In genomic region chr14:81220767-81221578, GRCh38 we compare ENCODE assay signal across 8 cellular contexts. TPM values are rescaled to one million over a fixed set of nuclear protein-coding genes. Genes with fewer than 3 reads are reported as not detected.
DNase-seq lines count a peak whose midpoint lies in the region; ATAC-seq and TF ChIP-seq lines count a peak whose summit lies in the region.

TSS of gene GTF2A1 (minus strand) at chr14:81220959. CDS start at chr14:81220518, 441 bp downstream.

- TF ChIP-seq POLR2A in ovary (IDR thresholded peaks at IDR 0.05): peak; percentile 93
- peak; percentile 98 for TF ChIP-seq POLR2A in thyroid gland (IDR thresholded peaks at IDR 0.05)

- DNase-seq in GM12864 (ENCODE audit: low read depth) (peak; percentile 88), NCI-H1417 (lab: John Stamatoyannopoulos, UW) (peak; percentile 99 to 100 (median 99)), SW 1271 (lab: John Stamatoyannopoulos, UW) (peak; percentile 95 to 98), Right ventricle myocardium inferior (ENCODE audit: missing footprints) (peak; percentile 98), ovary (peak; percentile 94 to 96 (median 96)), thyroid gland (peak; percentile 95)
- DNase-seq in activated naive CD8-positive, alpha-beta T cell treated with anti-CD3 and anti-CD28 coated beads, Interleukin-2, amount 50 U/mL, for 16 hours (ENCODE audit: low read depth, low spot score): peak; percentile 86

- H3K9me3 ChIP-seq in ovary: no peaks in the 10 kb centered on the region
- H3K9me3 ChIP-seq in thyroid gland: no peaks in the 10 kb centered on the region

- ATAC-seq in HG02759 (IDR thresholded peaks at IDR 0.05; ENCODE audit: unreplicated experiment): peak; percentile 80
- ATAC-seq in Right ventricle myocardium inferior: peak; percentile 94

- 0 to 1% (median 0%) methylated on average over 78 to 89 of the region's 90 CpGs for WGBS in ovary, 3 donors
- WGBS in thyroid gland, 2 donors: 0 to 1% methylated on average over 24 to 46 of the region's 90 CpGs

- TF ChIP-seq CTCF in GM12864 (IDR thresholded peaks at IDR 0.05; ENCODE audit: low read depth, low read length, missing control alignments) (no peak), ovary (IDR thresholded peaks at IDR 0.05) (peak in 1 of 3 donors; percentile 34), thyroid gland (IDR thresholded peaks at IDR 0.05) (no peak)

- H3K36me3 ChIP-seq in ovary (no peaks in the 10 kb centered on the region), thyroid gland (peaks cover under 1% of the 10 kb centered on the region in 2 donors)

- peak within 1 kb of the TSS; percentile 94 to 95 for H3K27ac ChIP-seq in ovary
- H3K27ac ChIP-seq in thyroid gland: peak within 1 kb of the TSS; percentile 96 to 100 (median 100)

- H3K4me1 ChIP-seq in ovary (ENCODE audit: insufficient read depth) (peaks cover 10% of the 10 kb centered on the region), thyroid gland (peaks cover 19 to 29% of the 10 kb centered on the region in 2 donors)

- intact Hi-C loops in Right ventricle myocardium inferior (cut with DNase I) (no loop called here), ovary (cut with DNase I) (no loop called here), thyroid gland (cut with DNase I) (no loop called here)

- H3K4me3 ChIP-seq in GM12864 (ENCODE audit: low read depth, low read length) (peak within 1 kb of the TSS; percentile 87), ovary (peak within 1 kb of the TSS; percentile 89), thyroid gland (replicated peaks in 1 of 3) (peak within 1 kb of the TSS; percentile 55 to 92 (median 61))

- no peak for TF ChIP-seq EP300 in ovary (IDR thresholded peaks at IDR 0.05)

- H3K27me3 ChIP-seq in ovary (no peaks in the 10 kb centered on the region), thyroid gland (no peaks in the 10 kb centered on the region)

RNA-seq across cellular contexts. Expression of gene GTF2A1, which starts in this region (rescaled TPM):
- total RNA-seq in Right ventricle myocardium inferior (17.3 TPM), ovary (10 to 100 TPM; 13.1 to 38.4 (median 27.9) TPM), thyroid gland (10 to 100 TPM; 31.4 to 51.7 (median 39.7) TPM)
- polyA plus RNA-seq in ovary: 10 to 100 TPM; 10.1 to 21.5 TPM

Comparison
In these comparisons a context has a peak if more than half of its experiments do, and no peak if none do; other contexts are left out.
1. Peak in every context shown above with its lines: DNase-seq, ATAC-seq, H3K4me3 ChIP-seq and H3K27ac ChIP-seq.